In genomic region chr2:113080134-113080533, GRCh38 we compare ENCODE assay signal across 9 cellular contexts. TPM values are rescaled to one million over a fixed set of nuclear protein-coding genes. Genes with fewer than 3 reads are reported as not detected.
DNase-seq lines count a peak whose midpoint lies in the region; ATAC-seq and TF ChIP-seq lines count a peak whose summit lies in the region.
"Had no signal": no experiment of that assay in that cellular context is flagged by ENCODE, and none has a peak within 500 bp of the region (broad histone marks: within the 10 kb centered on the region; RNA-seq: fewer than 3 reads in every experiment).

No MANE protein-coding gene starts in this region.

- H3K27me3 ChIP-seq in upper lobe of left lung = no peaks in the 10 kb centered on the region

- H3K9me3 ChIP-seq in upper lobe of left lung = no peaks in the 10 kb centered on the region

- peak; percentile 47 for DNase-seq in GM10266 (ENCODE audit: extremely low spot score)
- peak; percentile 61 for DNase-seq in KBM-7
- no peak for DNase-seq in chondrocyte (ENCODE audit: low spot score)
- DNase-seq in medulla oblongata (ENCODE audit: extremely low spot score) = peak; percentile 11
- DNase-seq in upper lobe of left lung = peak in 1 of 2 donors; percentile 53
- DNase-seq in effector CD4-positive, alpha-beta T cell = no peak

- 31 to 52% methylated on average over 7 to 9 of the region's 9 CpGs for WGBS in upper lobe of left lung, 2 donors

- H3K27ac ChIP-seq in VCaP (no peak overlapping the region), upper lobe of left lung (peak overlapping the region in 2 of 4 donors; percentile 12 to 61)

- H3K4me1 ChIP-seq in upper lobe of left lung = peaks cover 0 to 8% (median 6%) of the 10 kb centered on the region in 4 donors

- no peak overlapping the region for H3K4me3 Mint-ChIP-seq in chondrocyte (ENCODE audit: unreplicated experiment)

- peaks cover 55% of the 10 kb centered on the region for H3K27me3 Mint-ChIP-seq in chondrocyte (ENCODE audit: low read depth)

- TF ChIP-seq EP300 in upper lobe of left lung (IDR thresholded peaks at IDR 0.05) = no peak

- H3K36me3 Mint-ChIP-seq in chondrocyte (ENCODE audit: low read depth) = no peaks in the 10 kb centered on the region

- H3K4me3 ChIP-seq in upper lobe of left lung = no peak overlapping the region

- no peak for TF ChIP-seq POLR2A in upper lobe of left lung (IDR thresholded peaks at IDR 0.05)

- no peak overlapping the region for H3K27ac Mint-ChIP-seq in chondrocyte (ENCODE audit: unreplicated experiment)

- peak; percentile 60 to 65 for ATAC-seq in upper lobe of left lung (ENCODE audit: low FRiP score in 2 of 2)
- no peak for ATAC-seq in GM21825 (IDR thresholded peaks at IDR 0.05; ENCODE audit: unreplicated experiment)

- no peaks in the 10 kb centered on the region for H3K4me1 Mint-ChIP-seq in chondrocyte (ENCODE audit: low read depth)

- H3K9me3 Mint-ChIP-seq in chondrocyte (ENCODE audit: low read depth) = no peaks in the 10 kb centered on the region

- in situ Hi-C loops in KBM-7 (cut with MboI; ENCODE audit: low pct_unique_long_range_greater_than_20kb, low sequenced_read_pairs) = no loop called here

- H3K36me3 ChIP-seq in upper lobe of left lung = no peaks in the 10 kb centered on the region

- TF ChIP-seq CTCF in GM10266 (IDR thresholded peaks at IDR 0.05; ENCODE audit: control insufficient read depth, insufficient read depth, low read depth, missing control alignments) = peak; percentile 86
- TF ChIP-seq CTCF in VCaP (conservative IDR thresholded peaks at IDR 0.05) = peak; percentile 50
- peak; percentile 78 for TF ChIP-seq CTCF in chondrocyte (IDR thresholded peaks at IDR 0.05)
- peak; percentile 20 to 60 (median 44) for TF ChIP-seq CTCF in upper lobe of left lung (IDR thresholded peaks at IDR 0.05)

RNA-seq across cellular contexts. Expression of gene IL1F10, which starts 12.4 kb away (rescaled TPM):
- total RNA-seq in chondrocyte (not detected in 3 replicates), upper lobe of left lung (not detected)
- total RNA-seq: T-helper 2 cell treated with Interferon-gamma antibody and Interleukin-4, amounts not matched to agents 100 ng/mL and 5 ng/mL, for 36 hours had no signal

RNA-seq across cellular contexts. Expression of gene IL36RN, which starts 21.1 kb away (rescaled TPM):
- total RNA-seq in chondrocyte (not detected in 3 replicates), upper lobe of left lung (not detected)
- total RNA-seq: T-helper 2 cell treated with Interferon-gamma antibody and Interleukin-4, amounts not matched to agents 100 ng/mL and 5 ng/mL, for 36 hours had no signal

RNA-seq across cellular contexts. Expression of gene IL36B, which starts 27.5 kb away (rescaled TPM):
- not detected in 3 replicates for total RNA-seq in chondrocyte
- total RNA-seq in upper lobe of left lung = not detected
- total RNA-seq: T-helper 2 cell treated with Interferon-gamma antibody and Interleukin-4, amounts not matched to agents 100 ng/mL and 5 ng/mL, for 36 hours had no signal

RNA-seq across cellular contexts. Expression of gene IL1RN, which starts 47.3 kb away (rescaled TPM):
- total RNA-seq in chondrocyte = not detected in 3 replicates
- 10 to 100 TPM in 3 of 6 donors, 1 to 10 TPM in 3; 2.0 to 40.6 (median 7.9) TPM for total RNA-seq in upper lobe of left lung

Comparison
In these comparisons a context has a peak if more than half of its experiments do, and no peak if none do; other contexts are left out.
1. DNase-seq: peak in GM10266 (single experiment), KBM-7 (single experiment) and medulla oblongata (single experiment); none in chondrocyte (single experiment) and effector CD4-positive, alpha-beta T cell (single experiment).
2. Peak in every context shown above with its lines, with median percentiles within 50 percentile points of each other: CTCF ChIP-seq.